2 cellular contexts compared by ENCODE assay signal in the genomic region with DNA sequence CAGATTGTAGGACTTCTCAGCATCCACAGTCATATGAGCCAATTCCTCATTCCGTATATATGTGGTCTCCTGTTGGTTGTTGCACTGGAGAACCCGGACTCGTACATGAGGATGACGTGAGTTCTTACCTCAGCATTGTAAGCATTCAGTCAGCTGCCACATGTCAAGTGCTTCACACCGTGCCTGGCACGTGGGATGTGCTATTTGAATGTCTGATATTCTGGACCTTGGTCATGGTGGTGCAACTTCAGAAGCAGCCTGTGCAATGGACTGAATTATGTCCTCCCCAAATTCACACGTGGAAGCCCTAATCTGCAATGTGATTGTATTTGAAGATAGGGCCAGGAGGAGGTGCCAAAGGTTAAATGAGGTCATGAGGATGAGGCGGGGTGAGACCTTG.
A peak's percentile ranks its signal among the peaks of the same experiment; 100 is the strongest.
TF ChIP-seq lines count a peak whose summit lies in the region.

No MANE protein-coding gene starts in this region.

TF ChIP-seq in HepG2, 621 proteins besides CTCF, POLR2A, EP300 and RAD21:
- TF ChIP-seq, protein P1, sequence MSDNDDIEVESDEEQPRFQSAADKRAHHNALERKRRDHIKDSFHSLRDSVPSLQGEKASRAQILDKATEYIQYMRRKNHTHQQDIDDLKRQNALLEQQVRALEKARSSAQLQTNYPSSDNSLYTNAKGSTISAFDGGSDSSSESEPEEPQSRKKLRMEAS (IDR thresholded peaks at IDR 0.05) = peak; percentile 30; the same call in 1 of the 2 replicates
- TF ChIP-seq, protein P2, sequence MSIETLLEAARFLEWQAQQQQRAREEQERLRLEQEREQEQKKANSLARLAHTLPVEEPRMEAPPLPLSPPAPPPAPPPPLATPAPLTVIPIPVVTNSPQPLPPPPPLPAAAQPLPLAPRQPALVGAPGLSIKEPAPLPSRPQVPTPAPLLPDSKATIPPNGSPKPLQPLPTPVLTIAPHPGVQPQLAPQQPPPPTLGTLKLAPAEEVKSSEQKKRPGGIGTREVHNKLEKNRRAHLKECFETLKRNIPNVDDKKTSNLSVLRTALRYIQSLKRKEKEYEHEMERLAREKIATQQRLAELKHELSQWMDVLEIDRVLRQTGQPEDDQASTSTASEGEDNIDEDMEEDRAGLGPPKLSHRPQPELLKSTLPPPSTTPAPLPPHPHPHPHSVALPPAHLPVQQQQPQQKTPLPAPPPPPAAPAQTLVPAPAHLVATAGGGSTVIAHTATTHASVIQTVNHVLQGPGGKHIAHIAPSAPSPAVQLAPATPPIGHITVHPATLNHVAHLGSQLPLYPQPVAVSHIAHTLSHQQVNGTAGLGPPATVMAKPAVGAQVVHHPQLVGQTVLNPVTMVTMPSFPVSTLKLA (IDR thresholded peaks at IDR 0.05) = peak; percentile 73
- TF ChIP-seq, protein P3, sequence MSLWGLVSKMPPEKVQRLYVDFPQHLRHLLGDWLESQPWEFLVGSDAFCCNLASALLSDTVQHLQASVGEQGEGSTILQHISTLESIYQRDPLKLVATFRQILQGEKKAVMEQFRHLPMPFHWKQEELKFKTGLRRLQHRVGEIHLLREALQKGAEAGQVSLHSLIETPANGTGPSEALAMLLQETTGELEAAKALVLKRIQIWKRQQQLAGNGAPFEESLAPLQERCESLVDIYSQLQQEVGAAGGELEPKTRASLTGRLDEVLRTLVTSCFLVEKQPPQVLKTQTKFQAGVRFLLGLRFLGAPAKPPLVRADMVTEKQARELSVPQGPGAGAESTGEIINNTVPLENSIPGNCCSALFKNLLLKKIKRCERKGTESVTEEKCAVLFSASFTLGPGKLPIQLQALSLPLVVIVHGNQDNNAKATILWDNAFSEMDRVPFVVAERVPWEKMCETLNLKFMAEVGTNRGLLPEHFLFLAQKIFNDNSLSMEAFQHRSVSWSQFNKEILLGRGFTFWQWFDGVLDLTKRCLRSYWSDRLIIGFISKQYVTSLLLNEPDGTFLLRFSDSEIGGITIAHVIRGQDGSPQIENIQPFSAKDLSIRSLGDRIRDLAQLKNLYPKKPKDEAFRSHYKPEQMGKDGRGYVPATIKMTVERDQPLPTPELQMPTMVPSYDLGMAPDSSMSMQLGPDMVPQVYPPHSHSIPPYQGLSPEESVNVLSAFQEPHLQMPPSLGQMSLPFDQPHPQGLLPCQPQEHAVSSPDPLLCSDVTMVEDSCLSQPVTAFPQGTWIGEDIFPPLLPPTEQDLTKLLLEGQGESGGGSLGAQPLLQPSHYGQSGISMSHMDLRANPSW (CRISPR knock-in tag; IDR thresholded peaks at IDR 0.05; ENCODE audit: borderline replicate concordance) = no peak
- TF ChIP-seq ZNF83 (CRISPR knock-in tag; IDR thresholded peaks at IDR 0.05; ENCODE audit: borderline replicate concordance) (no peak), BHLHE40 (IDR thresholded peaks at IDR 0.05; ENCODE audit: low read length) (peak; percentile 38; the same call in 1 of the 2 replicates), ZNF629 (CRISPR knock-in tag; conservative IDR thresholded peaks at IDR 0.05) (no peak)

TF ChIP-seq in K562, 482 proteins besides CTCF, POLR2A, EP300 and RAD21:
- TF ChIP-seq, protein P4, sequence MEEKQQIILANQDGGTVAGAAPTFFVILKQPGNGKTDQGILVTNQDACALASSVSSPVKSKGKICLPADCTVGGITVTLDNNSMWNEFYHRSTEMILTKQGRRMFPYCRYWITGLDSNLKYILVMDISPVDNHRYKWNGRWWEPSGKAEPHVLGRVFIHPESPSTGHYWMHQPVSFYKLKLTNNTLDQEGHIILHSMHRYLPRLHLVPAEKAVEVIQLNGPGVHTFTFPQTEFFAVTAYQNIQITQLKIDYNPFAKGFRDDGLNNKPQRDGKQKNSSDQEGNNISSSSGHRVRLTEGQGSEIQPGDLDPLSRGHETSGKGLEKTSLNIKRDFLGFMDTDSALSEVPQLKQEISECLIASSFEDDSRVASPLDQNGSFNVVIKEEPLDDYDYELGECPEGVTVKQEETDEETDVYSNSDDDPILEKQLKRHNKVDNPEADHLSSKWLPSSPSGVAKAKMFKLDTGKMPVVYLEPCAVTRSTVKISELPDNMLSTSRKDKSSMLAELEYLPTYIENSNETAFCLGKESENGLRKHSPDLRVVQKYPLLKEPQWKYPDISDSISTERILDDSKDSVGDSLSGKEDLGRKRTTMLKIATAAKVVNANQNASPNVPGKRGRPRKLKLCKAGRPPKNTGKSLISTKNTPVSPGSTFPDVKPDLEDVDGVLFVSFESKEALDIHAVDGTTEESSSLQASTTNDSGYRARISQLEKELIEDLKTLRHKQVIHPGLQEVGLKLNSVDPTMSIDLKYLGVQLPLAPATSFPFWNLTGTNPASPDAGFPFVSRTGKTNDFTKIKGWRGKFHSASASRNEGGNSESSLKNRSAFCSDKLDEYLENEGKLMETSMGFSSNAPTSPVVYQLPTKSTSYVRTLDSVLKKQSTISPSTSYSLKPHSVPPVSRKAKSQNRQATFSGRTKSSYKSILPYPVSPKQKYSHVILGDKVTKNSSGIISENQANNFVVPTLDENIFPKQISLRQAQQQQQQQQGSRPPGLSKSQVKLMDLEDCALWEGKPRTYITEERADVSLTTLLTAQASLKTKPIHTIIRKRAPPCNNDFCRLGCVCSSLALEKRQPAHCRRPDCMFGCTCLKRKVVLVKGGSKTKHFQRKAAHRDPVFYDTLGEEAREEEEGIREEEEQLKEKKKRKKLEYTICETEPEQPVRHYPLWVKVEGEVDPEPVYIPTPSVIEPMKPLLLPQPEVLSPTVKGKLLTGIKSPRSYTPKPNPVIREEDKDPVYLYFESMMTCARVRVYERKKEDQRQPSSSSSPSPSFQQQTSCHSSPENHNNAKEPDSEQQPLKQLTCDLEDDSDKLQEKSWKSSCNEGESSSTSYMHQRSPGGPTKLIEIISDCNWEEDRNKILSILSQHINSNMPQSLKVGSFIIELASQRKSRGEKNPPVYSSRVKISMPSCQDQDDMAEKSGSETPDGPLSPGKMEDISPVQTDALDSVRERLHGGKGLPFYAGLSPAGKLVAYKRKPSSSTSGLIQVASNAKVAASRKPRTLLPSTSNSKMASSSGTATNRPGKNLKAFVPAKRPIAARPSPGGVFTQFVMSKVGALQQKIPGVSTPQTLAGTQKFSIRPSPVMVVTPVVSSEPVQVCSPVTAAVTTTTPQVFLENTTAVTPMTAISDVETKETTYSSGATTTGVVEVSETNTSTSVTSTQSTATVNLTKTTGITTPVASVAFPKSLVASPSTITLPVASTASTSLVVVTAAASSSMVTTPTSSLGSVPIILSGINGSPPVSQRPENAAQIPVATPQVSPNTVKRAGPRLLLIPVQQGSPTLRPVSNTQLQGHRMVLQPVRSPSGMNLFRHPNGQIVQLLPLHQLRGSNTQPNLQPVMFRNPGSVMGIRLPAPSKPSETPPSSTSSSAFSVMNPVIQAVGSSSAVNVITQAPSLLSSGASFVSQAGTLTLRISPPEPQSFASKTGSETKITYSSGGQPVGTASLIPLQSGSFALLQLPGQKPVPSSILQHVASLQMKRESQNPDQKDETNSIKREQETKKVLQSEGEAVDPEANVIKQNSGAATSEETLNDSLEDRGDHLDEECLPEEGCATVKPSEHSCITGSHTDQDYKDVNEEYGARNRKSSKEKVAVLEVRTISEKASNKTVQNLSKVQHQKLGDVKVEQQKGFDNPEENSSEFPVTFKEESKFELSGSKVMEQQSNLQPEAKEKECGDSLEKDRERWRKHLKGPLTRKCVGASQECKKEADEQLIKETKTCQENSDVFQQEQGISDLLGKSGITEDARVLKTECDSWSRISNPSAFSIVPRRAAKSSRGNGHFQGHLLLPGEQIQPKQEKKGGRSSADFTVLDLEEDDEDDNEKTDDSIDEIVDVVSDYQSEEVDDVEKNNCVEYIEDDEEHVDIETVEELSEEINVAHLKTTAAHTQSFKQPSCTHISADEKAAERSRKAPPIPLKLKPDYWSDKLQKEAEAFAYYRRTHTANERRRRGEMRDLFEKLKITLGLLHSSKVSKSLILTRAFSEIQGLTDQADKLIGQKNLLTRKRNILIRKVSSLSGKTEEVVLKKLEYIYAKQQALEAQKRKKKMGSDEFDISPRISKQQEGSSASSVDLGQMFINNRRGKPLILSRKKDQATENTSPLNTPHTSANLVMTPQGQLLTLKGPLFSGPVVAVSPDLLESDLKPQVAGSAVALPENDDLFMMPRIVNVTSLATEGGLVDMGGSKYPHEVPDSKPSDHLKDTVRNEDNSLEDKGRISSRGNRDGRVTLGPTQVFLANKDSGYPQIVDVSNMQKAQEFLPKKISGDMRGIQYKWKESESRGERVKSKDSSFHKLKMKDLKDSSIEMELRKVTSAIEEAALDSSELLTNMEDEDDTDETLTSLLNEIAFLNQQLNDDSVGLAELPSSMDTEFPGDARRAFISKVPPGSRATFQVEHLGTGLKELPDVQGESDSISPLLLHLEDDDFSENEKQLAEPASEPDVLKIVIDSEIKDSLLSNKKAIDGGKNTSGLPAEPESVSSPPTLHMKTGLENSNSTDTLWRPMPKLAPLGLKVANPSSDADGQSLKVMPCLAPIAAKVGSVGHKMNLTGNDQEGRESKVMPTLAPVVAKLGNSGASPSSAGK (IDR thresholded peaks at IDR 0.05) = peak; percentile 44
- TF ChIP-seq L3MBTL2 (IDR thresholded peaks at IDR 0.05) (peak; percentile 59; the same call in 1 of the 2 replicates), SMARCC2 (IDR thresholded peaks at IDR 0.05; ENCODE audit: low read depth) (no peak)
